ENCODE assay signal across 8 cellular contexts in the genomic region with DNA sequence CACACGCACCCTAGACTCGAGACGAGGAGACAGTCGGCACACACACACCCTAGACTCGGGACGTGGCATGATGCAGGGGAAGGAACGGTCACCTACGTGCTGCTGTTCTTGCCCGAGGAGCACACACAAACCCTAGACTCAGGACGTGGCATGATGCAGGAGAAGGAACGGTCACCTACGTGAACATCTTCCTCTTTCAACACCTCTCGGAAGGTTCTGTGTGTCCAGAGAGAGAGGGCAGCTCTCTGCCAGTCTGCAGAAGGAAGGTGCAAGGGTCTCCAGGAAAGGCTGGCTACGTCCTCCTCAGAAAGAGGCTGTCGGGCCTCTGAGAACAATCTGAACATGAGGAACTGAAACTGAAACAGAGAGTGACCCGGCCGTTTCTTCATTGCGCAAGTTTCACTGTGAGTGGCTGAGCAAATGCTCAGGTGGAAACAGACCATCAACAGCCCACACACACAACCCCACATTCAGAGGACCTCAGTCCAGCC. TPM values are rescaled to one million over a fixed set of nuclear protein-coding genes. Genes with fewer than 3 reads are reported as not detected.
DNase-seq lines count a peak whose midpoint lies in the region; ATAC-seq, FAIRE-seq and TF ChIP-seq lines count a peak whose summit lies in the region.

No MANE protein-coding gene starts in this region.

- peaks cover 68% of the 10 kb centered on the region for H3K36me3 Mint-ChIP-seq in activated naive CD4-positive, alpha-beta T cell treated with anti-CD3 and anti-CD28 coated beads for 36 hours (ENCODE audit: low read depth)
- peaks cover 79% of the 10 kb centered on the region for H3K36me3 Mint-ChIP-seq in activated CD8-positive, alpha-beta T cell treated with anti-CD3 and anti-CD28 coated beads, Interleukin-2, amount 10 ng/mL, durations not matched to agents 7 days and 5 days (ENCODE audit: low read depth)

- TF ChIP-seq EP300 in stomach (IDR thresholded peaks at IDR 0.05) = no peak

- ATAC-seq in HG03196 (IDR thresholded peaks at IDR 0.05; ENCODE audit: unreplicated experiment) = peak; percentile 76
- peak; percentile 72 for ATAC-seq in activated CD8-positive, alpha-beta T cell treated with anti-CD3 and anti-CD28 coated beads, Interleukin-2, amount 10 ng/mL, durations not matched to agents 7 days and 5 days

- peak; percentile 37 for DNase-seq in activated naive CD4-positive, alpha-beta T cell treated with anti-CD3 and anti-CD28 coated beads for 36 hours
- DNase-seq in activated naive CD4-positive, alpha-beta T cell treated with anti-CD3 and anti-CD28 coated beads, Interleukin-2, amount 50 U/mL, for 16 hours = no peak
- peak; percentile 76 for DNase-seq in activated CD8-positive, alpha-beta T cell treated with anti-CD3 and anti-CD28 coated beads, Interleukin-2, amount 10 ng/mL, durations not matched to agents 7 days and 5 days
- DNase-seq in kidney (no peak), stomach (peak; percentile 86), posterior vena cava (ENCODE audit: low spot score) (no peak), NCI-H2171 treated with DMSO at 0.1 percent for 48 hours (lab: John Stamatoyannopoulos, UW) (no peak)

- POLR2A ChIA-PET in activated CD8-positive, alpha-beta T cell treated with anti-CD3 and anti-CD28 coated beads, Interleukin-2, amount 10 ng/mL, durations not matched to agents 7 days and 5 days (lab: Charles Lee) = interaction anchor here (0.6 kb wide), 1 partner anchor 147 kb away, joined by 3 read pairs; no protein-coding TSS in a partner anchor

- TF ChIP-seq CTCF in kidney (IDR thresholded peaks at IDR 0.05; ENCODE audit: borderline replicate concordance, extremely low read depth, insufficient read depth) (no peak), stomach (IDR thresholded peaks at IDR 0.05) (no peak)

- H3K4me1 Mint-ChIP-seq in activated naive CD4-positive, alpha-beta T cell treated with anti-CD3 and anti-CD28 coated beads for 36 hours (ENCODE audit: low read depth) = peaks cover 36% of the 10 kb centered on the region
- H3K4me1 Mint-ChIP-seq in activated CD8-positive, alpha-beta T cell treated with anti-CD3 and anti-CD28 coated beads, Interleukin-2, amount 10 ng/mL, durations not matched to agents 7 days and 5 days (ENCODE audit: low read depth) = peaks cover 38% of the 10 kb centered on the region

- H3K9me3 Mint-ChIP-seq in activated naive CD4-positive, alpha-beta T cell treated with anti-CD3 and anti-CD28 coated beads for 36 hours = no peaks in the 10 kb centered on the region
- H3K9me3 Mint-ChIP-seq in activated CD8-positive, alpha-beta T cell treated with anti-CD3 and anti-CD28 coated beads, Interleukin-2, amount 10 ng/mL, durations not matched to agents 7 days and 5 days (ENCODE audit: insufficient read depth) = no peaks in the 10 kb centered on the region

- no peak for TF ChIP-seq POLR2A in stomach (IDR thresholded peaks at IDR 0.05)

- CTCF ChIA-PET in activated naive CD4-positive, alpha-beta T cell treated with anti-CD3 and anti-CD28 coated beads for 36 hours (lab: Charles Lee) = interaction anchor here (0.8 kb wide), 1 partner anchor 59 kb away, joined by 3 read pairs; no protein-coding TSS in a partner anchor
- CTCF ChIA-PET in activated CD8-positive, alpha-beta T cell treated with anti-CD3 and anti-CD28 coated beads, Interleukin-2, amount 10 ng/mL, durations not matched to agents 7 days and 5 days (lab: Charles Lee) = interaction anchor here (0.6 to 1.5 kb wide), 3 partner anchors 13 to 59 kb away, joined by 3 to 4 read pairs (median 3); no protein-coding TSS in a partner anchor

- H3K27me3 Mint-ChIP-seq in activated naive CD4-positive, alpha-beta T cell treated with anti-CD3 and anti-CD28 coated beads for 36 hours (ENCODE audit: low read depth) = no peaks in the 10 kb centered on the region
- no peaks in the 10 kb centered on the region for H3K27me3 Mint-ChIP-seq in activated CD8-positive, alpha-beta T cell treated with anti-CD3 and anti-CD28 coated beads, Interleukin-2, amount 10 ng/mL, durations not matched to agents 7 days and 5 days (ENCODE audit: low read depth)

- H3K27ac ChIP-seq in kidney (ENCODE audit: low read depth in 2 of 2, low read length in 2 of 2) (peak overlapping the region; percentile 41 to 77), stomach (peak overlapping the region in 4 of 5 donors; percentile 63 to 93 (median 80))

- intact Hi-C loops in activated naive CD4-positive, alpha-beta T cell treated with anti-CD3 and anti-CD28 coated beads for 36 hours (cut with micrococcal nuclease) = no loop called here
- intact Hi-C loops in kidney (cut with DNase I) (no loop called here), stomach (cut with DNase I; ENCODE audit: low total_unique reads) (no loop called here), posterior vena cava (cut with DNase I) (no loop called here)

- peak overlapping the region; percentile 46 to 50 for H3K4me3 ChIP-seq in kidney (ENCODE audit: low read length in 2 of 2)
- H3K4me3 ChIP-seq in stomach = peak overlapping the region; percentile 20 to 40 (median 34)

- H3K27me3 ChIP-seq in stomach = no peaks in the 10 kb centered on the region

- H3K36me3 ChIP-seq in kidney (ENCODE audit: control insufficient read depth in 1 of 2, insufficient read depth in 2 of 2, low read length in 2 of 2) (no peaks in the 10 kb centered on the region), stomach (peaks cover 0 to 3% (median 2%) of the 10 kb centered on the region in 4 donors)

- FAIRE-seq in kidney (lab: Jason Lieb, UNC) = no peak

- H3K4me1 ChIP-seq in kidney (ENCODE audit: control insufficient read depth in 1 of 2, insufficient read depth in 1 of 2, low read depth in 1 of 2, low read length in 2 of 2) = no peaks in the 10 kb centered on the region
- peaks cover 0 to 21% (median 11%) of the 10 kb centered on the region in 4 donors for H3K4me1 ChIP-seq in stomach

- H3K4me3 Mint-ChIP-seq in activated naive CD4-positive, alpha-beta T cell treated with anti-CD3 and anti-CD28 coated beads for 36 hours = no peak overlapping the region
- peak overlapping the region; percentile 62 for H3K4me3 Mint-ChIP-seq in activated CD8-positive, alpha-beta T cell treated with anti-CD3 and anti-CD28 coated beads, Interleukin-2, amount 10 ng/mL, durations not matched to agents 7 days and 5 days

- 47 to 76% (median 60%) methylated on average over 15 to 18 of the region's 18 CpGs for WGBS in stomach, 5 donors

- H3K9me3 ChIP-seq in kidney (ENCODE audit: control insufficient read depth in 1 of 2, low read length in 2 of 2) = no peaks in the 10 kb centered on the region
- H3K9me3 ChIP-seq in stomach = no peaks in the 10 kb centered on the region

- no peak overlapping the region for H3K27ac Mint-ChIP-seq in activated naive CD4-positive, alpha-beta T cell treated with anti-CD3 and anti-CD28 coated beads for 36 hours
- H3K27ac Mint-ChIP-seq in activated CD8-positive, alpha-beta T cell treated with anti-CD3 and anti-CD28 coated beads, Interleukin-2, amount 10 ng/mL, durations not matched to agents 7 days and 5 days = peak overlapping the region; percentile 85

- H3K9ac ChIP-seq in kidney (ENCODE audit: low read length in 2 of 2) = peak overlapping the region in 1 of 2 donors; percentile 34

RNA-seq across cellular contexts. Expression of gene ZNF276, which starts 43.4 kb away (rescaled TPM):
- total RNA-seq in activated naive CD4-positive, alpha-beta T cell treated with anti-CD3 and anti-CD28 coated beads for 36 hours = 10 to 100 TPM; 19.8 to 25.3 TPM
- total RNA-seq in activated CD8-positive, alpha-beta T cell treated with anti-CD3 and anti-CD28 coated beads, Interleukin-2, amount 10 ng/mL, durations not matched to agents 7 days and 5 days = 10 to 100 TPM; 67.5 to 69.6 TPM
- total RNA-seq in kidney = 35.4 TPM
- polyA plus RNA-seq in kidney (ENCODE audit: insufficient read depth, low read depth, low replicate concordance) = 16.4 TPM
- total RNA-seq in stomach = 100 to 1,000 TPM in 3 of 5 donors, 10 to 100 TPM in 2; 27.2 to 418 (median 105) TPM
- polyA plus RNA-seq in stomach = 10 to 100 TPM; 11.0 to 24.5 (median 13.6) TPM
- 10 to 100 TPM; 16.4 to 17.4 TPM for total RNA-seq in posterior vena cava

RNA-seq across cellular contexts. Expression of gene VPS9D1, which starts 44.1 kb away (rescaled TPM):
- total RNA-seq in activated naive CD4-positive, alpha-beta T cell treated with anti-CD3 and anti-CD28 coated beads for 36 hours = 1 to 10 TPM in 1 of 2 experiments, under 1 TPM in 1; 0.91 to 1.4 TPM
- total RNA-seq in activated CD8-positive, alpha-beta T cell treated with anti-CD3 and anti-CD28 coated beads, Interleukin-2, amount 10 ng/mL, durations not matched to agents 7 days and 5 days = 1 to 10 TPM; 6.6 to 7.5 TPM
- 24.4 TPM for total RNA-seq in kidney
- 18.3 TPM for polyA plus RNA-seq in kidney (ENCODE audit: insufficient read depth, low read depth, low replicate concordance)
- 10 to 100 TPM in 2 of 5 donors, 1 to 10 TPM in 3; 2.7 to 43.2 (median 4.3) TPM for total RNA-seq in stomach
- polyA plus RNA-seq in stomach = 10 to 100 TPM in 2 of 3 donors, 1 to 10 TPM in 1; 6.3 to 23.7 (median 11.4) TPM
- total RNA-seq in posterior vena cava = 10 to 100 TPM in 1 of 2 donors, 1 to 10 TPM in 1; 8.4 to 11.8 TPM

RNA-seq across cellular contexts. Expression of gene FANCA, which starts 51.7 kb away (rescaled TPM):
- total RNA-seq in activated naive CD4-positive, alpha-beta T cell treated with anti-CD3 and anti-CD28 coated beads for 36 hours = 10 to 100 TPM; 85.5 to 96.7 TPM
- total RNA-seq in activated CD8-positive, alpha-beta T cell treated with anti-CD3 and anti-CD28 coated beads, Interleukin-2, amount 10 ng/mL, durations not matched to agents 7 days and 5 days = 100 to 1,000 TPM; 123 to 149 TPM
- total RNA-seq in kidney = 8.9 TPM
- 2.2 TPM for polyA plus RNA-seq in kidney (ENCODE audit: insufficient read depth, low read depth, low replicate concordance)
- total RNA-seq in stomach = 100 to 1,000 TPM in 2 of 5 donors, 10 to 100 TPM in 3; 10.7 to 276 (median 29.3) TPM
- 10 to 100 TPM in 1 of 3 donors, 1 to 10 TPM in 2; 3.8 to 10.4 (median 6.1) TPM for polyA plus RNA-seq in stomach
- 1 to 10 TPM; 3.0 to 5.0 TPM for total RNA-seq in posterior vena cava

Comparison
In these comparisons a context has a peak if more than half of its experiments do, and no peak if none do; other contexts are left out.
1. DNase-seq: peak in activated naive CD4-positive, alpha-beta T cell treated with anti-CD3 and anti-CD28 coated beads for 36 hours (single experiment), activated CD8-positive, alpha-beta T cell treated with anti-CD3 and anti-CD28 coated beads, Interleukin-2, amount 10 ng/mL, durations not matched to agents 7 days and 5 days (single experiment) and stomach (single experiment); none in activated naive CD4-positive, alpha-beta T cell treated with anti-CD3 and anti-CD28 coated beads, Interleukin-2, amount 50 U/mL, for 16 hours (single experiment), kidney (single experiment), posterior vena cava (single experiment) and NCI-H2171 treated with DMSO at 0.1 percent for 48 hours (single experiment).